Comparison of ENCODE assay signal across 12 cellular contexts in genomic region chr9:69898714-69899209, GRCh38.
A peak's percentile ranks its signal among the peaks of the same experiment; 100 is the strongest.
DNase-seq lines count a peak whose midpoint lies in the region; ATAC-seq and TF ChIP-seq lines count a peak whose summit lies in the region.
"Had no signal": no experiment of that assay in that cellular context is flagged by ENCODE, and none has a peak within 500 bp of the region (broad histone marks: within the 10 kb centered on the region; RNA-seq: fewer than 3 reads in every experiment).

No MANE protein-coding gene starts in this region.

- no peak for TF ChIP-seq CTCF in esophagus muscularis mucosa (IDR thresholded peaks at IDR 0.05)

- no peak overlapping the region for H3K27ac ChIP-seq in esophagus muscularis mucosa (replicated peaks in 1 of 4)
- H3K27ac ChIP-seq: Peyer's patch had no signal

- no peak for TF ChIP-seq EP300 in esophagus muscularis mucosa (IDR thresholded peaks at IDR 0.05)

- H3K27me3 Mint-ChIP-seq in activated CD4-positive, alpha-beta T cell treated with anti-CD3 and anti-CD28 coated beads for 36 hours, result peaks cover 7% of the 10 kb centered on the region
- H3K27me3 Mint-ChIP-seq: B cell had no signal

- H3K4me3 ChIP-seq in esophagus muscularis mucosa, result no peak overlapping the region
- H3K4me3 ChIP-seq: Peyer's patch had no signal

- 80% methylated on average over 1 of the region's 1 CpG for WGBS in esophagus muscularis mucosa

- H3K4me3 Mint-ChIP-seq in activated CD4-positive, alpha-beta T cell treated with anti-CD3 and anti-CD28 coated beads for 36 hours, result no peak overlapping the region
- H3K4me3 Mint-ChIP-seq in stimulated activated effector memory CD8-positive, alpha-beta T cell treated with anti-CD3 and anti-CD28 coated beads, Interleukin-12 subunit alpha, Interleukin-12 subunit beta, amount 100 ng/mL, for 72 hours, result no peak overlapping the region
- H3K4me3 Mint-ChIP-seq: B cell had no signal

- H3K4me1 Mint-ChIP-seq in activated CD4-positive, alpha-beta T cell treated with anti-CD3 and anti-CD28 coated beads for 36 hours, result peaks cover 16% of the 10 kb centered on the region
- no peaks in the 10 kb centered on the region for H3K4me1 Mint-ChIP-seq in stimulated activated effector memory CD8-positive, alpha-beta T cell treated with anti-CD3 and anti-CD28 coated beads, Interleukin-12 subunit alpha, Interleukin-12 subunit beta, amount 100 ng/mL, for 72 hours
- H3K4me1 Mint-ChIP-seq: B cell had no signal

- H3K9me3 ChIP-seq in esophagus muscularis mucosa, result no peaks in the 10 kb centered on the region

- peak; percentile 96 for ATAC-seq in activated CD4-positive, alpha-beta T cell treated with anti-CD3 and anti-CD28 coated beads for 36 hours
- ATAC-seq in stimulated activated effector memory CD8-positive, alpha-beta T cell treated with anti-CD3 and anti-CD28 coated beads, Interleukin-12 subunit alpha, Interleukin-12 subunit beta, amount 100 ng/mL, for 72 hours, result peak; percentile 75
- ATAC-seq in GM21529 (IDR thresholded peaks at IDR 0.05; ENCODE audit: unreplicated experiment), result no peak

- no peaks in the 10 kb centered on the region for H3K36me3 ChIP-seq in esophagus muscularis mucosa
- H3K36me3 ChIP-seq: Peyer's patch had no signal

- H3K9me3 Mint-ChIP-seq in activated CD4-positive, alpha-beta T cell treated with anti-CD3 and anti-CD28 coated beads for 36 hours (ENCODE audit: low read depth), result no peaks in the 10 kb centered on the region
- no peaks in the 10 kb centered on the region for H3K9me3 Mint-ChIP-seq in stimulated activated effector memory CD8-positive, alpha-beta T cell treated with anti-CD3 and anti-CD28 coated beads, Interleukin-12 subunit alpha, Interleukin-12 subunit beta, amount 100 ng/mL, for 72 hours

- peak overlapping the region; percentile 8 for H3K27ac Mint-ChIP-seq in activated CD4-positive, alpha-beta T cell treated with anti-CD3 and anti-CD28 coated beads for 36 hours
- no peak overlapping the region for H3K27ac Mint-ChIP-seq in stimulated activated effector memory CD8-positive, alpha-beta T cell treated with anti-CD3 and anti-CD28 coated beads, Interleukin-12 subunit alpha, Interleukin-12 subunit beta, amount 100 ng/mL, for 72 hours
- H3K27ac Mint-ChIP-seq: B cell had no signal

- CTCF ChIA-PET in activated CD4-positive, alpha-beta T cell treated with anti-CD3 and anti-CD28 coated beads for 36 hours (lab: Charles Lee), result interaction anchor here (0.7 to 1.2 kb wide), 4 partner anchors 19 to 227 kb away, joined by 3 read pairs; no protein-coding TSS in a partner anchor

- POLR2A ChIA-PET in activated CD4-positive, alpha-beta T cell treated with anti-CD3 and anti-CD28 coated beads for 36 hours (lab: Charles Lee), result no interaction called here

- peaks cover 0 to 6% (median 3%) of the 10 kb centered on the region in 4 donors for H3K4me1 ChIP-seq in esophagus muscularis mucosa
- H3K4me1 ChIP-seq: Peyer's patch had no signal

- no peak for DNase-seq in activated CD4-positive, alpha-beta T cell treated with anti-CD3 and anti-CD28 coated beads for 36 hours
- no peak for DNase-seq in activated CD4-positive, alpha-beta T cell treated with anti-CD3 and anti-CD28 coated beads for 1 hour
- DNase-seq in SW 1271 (lab: John Stamatoyannopoulos, UW), result peak; percentile 39 to 84
- peak; percentile 72 for DNase-seq in fibroblast of peridontal ligament (ENCODE audit: extremely low read depth)
- DNase-seq in stimulated activated effector memory CD8-positive, alpha-beta T cell treated with anti-CD3 and anti-CD28 coated beads, Interleukin-12 subunit alpha, Interleukin-12 subunit beta, amount 100 ng/mL, for 72 hours (ENCODE audit: low spot score in 2 of 2), result no peak
- DNase-seq in esophagus muscularis mucosa (ENCODE audit: extremely low spot score), result no peak
- DNase-seq in activated CD4-positive, CD25-positive, alpha-beta regulatory T cell treated with anti-CD3 and anti-CD28 coated beads, Interleukin-2, amount 50 U/mL, for 72 hours, result no peak
- DNase-seq: activated CD4-positive, alpha-beta T cell treated with anti-CD3 and anti-CD28 coated beads, Interleukin-2, amount 50 U/mL, for 4 hours; effector memory CD4-positive, alpha-beta T cell; Peyer's patch had no signal

- H3K36me3 Mint-ChIP-seq in activated CD4-positive, alpha-beta T cell treated with anti-CD3 and anti-CD28 coated beads for 36 hours (ENCODE audit: low read depth), result no peaks in the 10 kb centered on the region
- no peaks in the 10 kb centered on the region for H3K36me3 Mint-ChIP-seq in stimulated activated effector memory CD8-positive, alpha-beta T cell treated with anti-CD3 and anti-CD28 coated beads, Interleukin-12 subunit alpha, Interleukin-12 subunit beta, amount 100 ng/mL, for 72 hours

- TF ChIP-seq POLR2A in esophagus muscularis mucosa (IDR thresholded peaks at IDR 0.05; ENCODE audit: low read depth), result no peak

- no peaks in the 10 kb centered on the region for H3K27me3 ChIP-seq in esophagus muscularis mucosa
- H3K27me3 ChIP-seq: Peyer's patch had no signal

- intact Hi-C loops in activated CD4-positive, alpha-beta T cell treated with anti-CD3 and anti-CD28 coated beads for 36 hours (cut with DNase I, micrococcal nuclease), result loop anchor here in 1 of 2 experiments (2.0 kb wide), 1 partner anchor 64 kb away; no protein-coding TSS in a partner anchor
- intact Hi-C loops in esophagus muscularis mucosa (cut with DNase I), result no loop called here

Comparison
In these comparisons a context has a peak if more than half of its experiments do, and no peak if none do; other contexts are left out.
1. DNase-seq: peak in SW 1271 (2 of 2) and fibroblast of peridontal ligament (single experiment); none in activated CD4-positive, alpha-beta T cell treated with anti-CD3 and anti-CD28 coated beads for 36 hours (single experiment), activated CD4-positive, alpha-beta T cell treated with anti-CD3 and anti-CD28 coated beads for 1 hour (single experiment), stimulated activated effector memory CD8-positive, alpha-beta T cell treated with anti-CD3 and anti-CD28 coated beads, Interleukin-12 subunit alpha, Interleukin-12 subunit beta, amount 100 ng/mL, for 72 hours (0 of 2), esophagus muscularis mucosa (single experiment) and activated CD4-positive, CD25-positive, alpha-beta regulatory T cell treated with anti-CD3 and anti-CD28 coated beads, Interleukin-2, amount 50 U/mL, for 72 hours (single experiment).